In genomic region chr1:58983633-58984301, GRCh38 we compare ENCODE assay signal across 19 cellular contexts.
"Had no signal": no experiment of that assay in that cellular context is flagged by ENCODE, and none has a peak within 500 bp of the region (broad histone marks: within the 10 kb centered on the region; RNA-seq: fewer than 3 reads in every experiment).

No MANE protein-coding gene starts in this region.

- H3K36me3 Mint-ChIP-seq: activated naive CD4-positive, alpha-beta T cell treated with anti-CD3 and anti-CD28 coated beads, Interleukin-2, amount 50 U/mL, for 24 hours; immature natural killer cell; natural killer cell treated with Interleukin-12 subunit alpha and Interleukin-12 subunit beta and Interleukin-15 and Interleukin-18, amount 100 ng/mL, for 72 hours; WTC11 had no signal

- H3K9me3 Mint-ChIP-seq: activated naive CD4-positive, alpha-beta T cell treated with anti-CD3 and anti-CD28 coated beads, Interleukin-2, amount 50 U/mL, for 24 hours; activated T-helper 2 cell treated with anti-CD3 and anti-CD28 coated beads, Interferon-gamma antibody, Interleukin-2, Interleukin-4, amounts not matched to agents 10 μg/mL and 5 μg/mL and 100 μg/mL, durations not matched to agents 14 hours and 24 hours and 36 hours; immature natural killer cell; natural killer cell treated with Interleukin-12 subunit alpha and Interleukin-12 subunit beta and Interleukin-15 and Interleukin-18, amount 100 ng/mL, for 72 hours; WTC11 had no signal

- H3K4me3 Mint-ChIP-seq: activated CD4-positive, alpha-beta T cell treated with anti-CD3 and anti-CD28 coated beads, Interleukin-2, amount 10 ng/mL, durations not matched to agents 7 days and 5 days; activated naive CD4-positive, alpha-beta T cell treated with anti-CD3 and anti-CD28 coated beads, Interleukin-2, amount 50 U/mL, for 24 hours; natural killer cell treated with Interleukin-12 subunit alpha and Interleukin-12 subunit beta and Interleukin-15 and Interleukin-18, amount 100 ng/mL, for 72 hours; T-helper 1 cell treated with Interleukin-12 subunit alpha and Interleukin-12 subunit beta and Interleukin-4 antibody, amounts not matched to agents 30 μg/mL and 1 μg/mL, for 36 hours; WTC11 had no signal

- H3K36me3 ChIP-seq: brain microvascular endothelial cell, esophagus muscularis mucosa, thyroid gland had no signal

- H3K27ac Mint-ChIP-seq: activated CD4-positive, alpha-beta T cell treated with anti-CD3 and anti-CD28 coated beads, Interleukin-2, amount 10 ng/mL, durations not matched to agents 7 days and 5 days; activated naive CD4-positive, alpha-beta T cell treated with anti-CD3 and anti-CD28 coated beads, Interleukin-2, amount 50 U/mL, for 24 hours; activated T-helper 2 cell treated with anti-CD3 and anti-CD28 coated beads, Interferon-gamma antibody, Interleukin-2, Interleukin-4, amounts not matched to agents 10 μg/mL and 5 μg/mL and 100 μg/mL, durations not matched to agents 14 hours and 24 hours and 36 hours; natural killer cell treated with Interleukin-12 subunit alpha and Interleukin-12 subunit beta and Interleukin-15 and Interleukin-18, amount 100 ng/mL, for 72 hours; T-helper 1 cell treated with Interleukin-12 subunit alpha and Interleukin-12 subunit beta and Interleukin-4 antibody, amounts not matched to agents 30 μg/mL and 1 μg/mL, for 36 hours; WTC11 had no signal

- H3K27me3 Mint-ChIP-seq: activated CD4-positive, alpha-beta T cell treated with anti-CD3 and anti-CD28 coated beads, Interleukin-2, amount 10 ng/mL, durations not matched to agents 7 days and 5 days; activated naive CD4-positive, alpha-beta T cell treated with anti-CD3 and anti-CD28 coated beads, Interleukin-2, amount 50 U/mL, for 24 hours had no signal

- H3K27me3 ChIP-seq: brain microvascular endothelial cell, dorsolateral prefrontal cortex, esophagus muscularis mucosa, thyroid gland had no signal

- FAIRE-seq: urothelium cell line had no signal

- ATAC-seq: left colon; natural killer cell treated with Interleukin-12 subunit alpha and Interleukin-12 subunit beta and Interleukin-15 and Interleukin-18, amount 100 ng/mL, for 72 hours; WTC11 had no signal

- DNase-seq: activated CD4-positive, alpha-beta T cell treated with anti-CD3 and anti-CD28 coated beads, Interleukin-2, amount 10 ng/mL, durations not matched to agents 7 days and 5 days; activated CD8-positive, alpha-beta memory T cell treated with anti-CD3 and anti-CD28 coated beads for 24 hours; amygdala; brain microvascular endothelial cell; dorsolateral prefrontal cortex; immature natural killer cell; left colon; mammary epithelial cell; occipital lobe; stimulated activated CD4-positive, alpha-beta T cell treated with anti-CD3 and anti-CD28 coated beads, Interleukin-4, amount 100 ng/mL, for 4 hours; thyroid gland had no signal

- H3K27ac ChIP-seq: brain microvascular endothelial cell, dorsolateral prefrontal cortex, esophagus muscularis mucosa had no signal

- H3K4me3 ChIP-seq: dorsolateral prefrontal cortex, esophagus muscularis mucosa, skin epidermis, thyroid gland had no signal

- H3K9me3 ChIP-seq: esophagus muscularis mucosa, thyroid gland had no signal
